Comparison of ENCODE assay signal across 8 cellular contexts in genomic region chr15:56243117-56243773, GRCh38. TPM values are rescaled to one million over a fixed set of nuclear protein-coding genes. Genes with fewer than 3 reads are reported as not detected.
DNase-seq lines count a peak whose midpoint lies in the region; ATAC-seq and TF ChIP-seq lines count a peak whose summit lies in the region.

No MANE protein-coding gene starts in this region.

- H3K4me3 ChIP-seq in HL-60 (replicated peaks; ENCODE audit: insufficient read depth, low read length) (peak overlapping the region; percentile 78), adipocyte (ENCODE audit: low read length) (peak overlapping the region; percentile 83), left ventricle myocardium inferior (peak overlapping the region; percentile 83), aorta (ENCODE audit: low read length in 2 of 2) (peak overlapping the region; percentile 69 to 96)

- peak overlapping the region; percentile 88 for H3K9ac ChIP-seq in adipocyte (ENCODE audit: low read length)

- intact Hi-C loops in left ventricle myocardium inferior (cut with micrococcal nuclease) (no loop called here), aorta (cut with DNase I) (loop anchor here in 1 of 2 donors (10.0 kb wide), 2 partner anchors 138 to 248 kb away; partner anchors contain the start of gene NEDD4)

- H3K36me3 ChIP-seq in adipocyte (ENCODE audit: control insufficient read depth, insufficient read depth, low read length, severe bottlenecking) = no peaks in the 10 kb centered on the region
- no peaks in the 10 kb centered on the region for H3K36me3 ChIP-seq in left ventricle myocardium inferior
- H3K36me3 ChIP-seq in aorta (ENCODE audit: control insufficient read depth in 1 of 2, insufficient read depth in 2 of 2, low read length in 1 of 2) = no peaks in the 10 kb centered on the region

- CTCF ChIA-PET in RWPE1 (lab: Yijun Ruan, JAX) = interaction anchor here (0.6 kb wide), 1 partner anchor 183 kb away, joined by 3 read pairs; no protein-coding TSS in a partner anchor

- peak; percentile 43 for ATAC-seq in aorta (ENCODE audit: low FRiP score)

- H3K4me1 ChIP-seq in adipocyte (ENCODE audit: control insufficient read depth, insufficient read depth, low read length) (peaks cover 38% of the 10 kb centered on the region), left ventricle myocardium inferior (peaks cover 58% of the 10 kb centered on the region), aorta (ENCODE audit: control insufficient read depth in 1 of 2, insufficient read depth in 2 of 2, low read length in 2 of 2) (no peaks in the 10 kb centered on the region)

- DNase-seq in NCI-H2081 (lab: John Stamatoyannopoulos, UW) (peak; percentile 59 to 67), NCI-H2081 treated with DMSO at 0.1 percent for 48 hours (lab: John Stamatoyannopoulos, UW) (no peak), HL-60 (ENCODE audit: low read depth in 1 of 2, low spot score in 1 of 2) (peak; percentile 64 to 73), RWPE1 (ENCODE audit: low spot score) (peak; percentile 29), adipocyte (ENCODE audit: low read depth) (peak; percentile 66), left ventricle myocardium inferior (peak; percentile 39), pons (ENCODE audit: low spot score) (peak; percentile 66), aorta (peak; percentile 62 to 80)

- H3K9me3 ChIP-seq in adipocyte (ENCODE audit: control insufficient read depth, low read length) (no peaks in the 10 kb centered on the region), left ventricle myocardium inferior (replicated peaks) (no peaks in the 10 kb centered on the region), aorta (ENCODE audit: control insufficient read depth, low read length) (no peaks in the 10 kb centered on the region)

- WGBS in aorta, 2 donors = 1 to 2% methylated on average over 18 to 39 of the region's 39 CpGs

- POLR2A ChIA-PET in RWPE1 (lab: Yijun Ruan, JAX; ENCODE audit: low non-redundant PET) = interaction anchor here (0.8 kb wide), 1 partner anchor 184 kb away, joined by 3 read pairs; no protein-coding TSS in a partner anchor

- TF ChIP-seq CTCF in HL-60 (IDR thresholded peaks at IDR 0.05; ENCODE audit: insufficient read depth, low read length) (no peak), RWPE1 (conservative IDR thresholded peaks at IDR 0.05; ENCODE audit: low read depth) (no peak), left ventricle myocardium inferior (IDR thresholded peaks at IDR 0.05; ENCODE audit: borderline replicate concordance) (no peak)

- H3K27ac ChIP-seq in HL-60 (replicated peaks) (peak overlapping the region; percentile 90), RWPE1 (peak overlapping the region; percentile 97), left ventricle myocardium inferior (replicated peaks) (peak overlapping the region; percentile 91), aorta (ENCODE audit: low read depth in 1 of 2, low read length in 2 of 2) (peak overlapping the region in 1 of 2 donors; percentile 4)

- no peaks in the 10 kb centered on the region for H3K27me3 ChIP-seq in HL-60 (ENCODE audit: insufficient read depth, poor library complexity, severe bottlenecking)
- H3K27me3 ChIP-seq in adipocyte (replicated peaks; ENCODE audit: control insufficient read depth, insufficient read depth, low read length) = no peaks in the 10 kb centered on the region
- H3K27me3 ChIP-seq in left ventricle myocardium inferior (ENCODE audit: low read depth) = no peaks in the 10 kb centered on the region
- H3K27me3 ChIP-seq in aorta (ENCODE audit: control insufficient read depth in 1 of 2, insufficient read depth in 2 of 2, low read length in 1 of 2) = no peaks in the 10 kb centered on the region

RNA-seq across cellular contexts. Expression of gene RFX7, which starts 0.4 kb away (rescaled TPM):
- total RNA-seq in left ventricle myocardium inferior (8.9 TPM), aorta (10 to 100 TPM; 17.4 to 22.1 TPM)
- polyA plus RNA-seq in aorta = 1 to 10 TPM; 1.0 to 2.0 TPM
